In genomic region chr9:91289244-91289643, GRCh38 we compare ENCODE assay signal across 15 cellular contexts.
"Had no signal": no experiment of that assay in that cellular context is flagged by ENCODE, and none has a peak within 500 bp of the region (broad histone marks: within the 10 kb centered on the region; RNA-seq: fewer than 3 reads in every experiment).

No MANE protein-coding gene starts in this region.

- ATAC-seq: activated CD4-positive, CD25-positive, alpha-beta regulatory T cell treated with anti-CD3 and anti-CD28 coated beads, Interleukin-2, amount 50 U/mL, for 24 hours; activated naive CD4-positive, alpha-beta T cell treated with anti-CD3 and anti-CD28 coated beads, Interleukin-2, amount 50 U/mL, for 72 hours; heart left ventricle; natural killer cell; sciatic nerve; stimulated activated effector memory CD8-positive, alpha-beta T cell treated with anti-CD3 and anti-CD28 coated beads, Interleukin-12 subunit alpha, Interleukin-12 subunit beta, amount 100 ng/mL, for 72 hours had no signal

- DNase-seq: activated CD4-positive, alpha-beta memory T cell treated with anti-CD3 and anti-CD28 coated beads, Interleukin-2, amount 10 ng/mL, durations not matched to agents 7 days and 5 days; activated CD4-positive, alpha-beta T cell treated with anti-CD3 and anti-CD28 coated beads, Interleukin-2, amount 10 ng/mL, durations not matched to agents 24 days and 14 days; aorta; effector CD4-positive, alpha-beta T cell; heart left ventricle; kidney glomerular epithelial cell; left ventricle myocardium inferior; natural killer cell; small intestine; stimulated activated CD4-positive, alpha-beta T cell treated with anti-CD3 and anti-CD28 coated beads, Interleukin-2, amount 100 ng/mL, for 24 hours; transverse colon had no signal
